21 cellular contexts compared by ENCODE assay signal in the genomic region with DNA sequence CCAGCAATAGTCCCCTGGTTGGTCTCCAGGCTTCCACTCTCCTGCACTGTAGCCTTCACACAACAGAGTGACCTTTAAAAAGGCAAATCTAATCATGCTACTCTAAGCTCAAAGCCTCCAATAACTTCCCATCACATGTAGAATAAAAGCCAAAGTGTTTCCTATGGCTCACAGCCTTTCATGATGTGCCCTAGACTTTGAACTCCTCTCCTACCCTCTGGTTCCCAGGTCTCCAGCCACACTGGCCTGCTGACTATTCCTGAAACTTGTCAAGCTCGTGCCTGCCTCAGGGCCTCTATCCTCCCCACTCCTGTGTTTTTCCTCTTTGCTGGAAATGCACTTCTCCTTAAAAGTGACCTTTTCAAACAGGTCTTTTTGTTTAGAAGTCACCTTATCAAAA. TPM values are rescaled to one million over a fixed set of nuclear protein-coding genes. Genes with fewer than 3 reads are reported as not detected.
DNase-seq lines count a peak whose midpoint lies in the region; ATAC-seq, FAIRE-seq and TF ChIP-seq lines count a peak whose summit lies in the region.
"Had no signal": no experiment of that assay in that cellular context is flagged by ENCODE, and none has a peak within 500 bp of the region (broad histone marks: within the 10 kb centered on the region; RNA-seq: fewer than 3 reads in every experiment).

No MANE protein-coding gene starts in this region.

- H3K4me1 ChIP-seq in Loucy (ENCODE audit: insufficient read depth, low read length, poor library complexity, severe bottlenecking) (peaks cover 27% of the 10 kb centered on the region), hepatocyte (ENCODE audit: insufficient read depth) (peaks cover 7% of the 10 kb centered on the region), small intestine (ENCODE audit: control insufficient read depth in 2 of 2, insufficient read depth in 1 of 2, low read depth in 1 of 2, low read length in 1 of 2) (peaks cover 0 to 1% of the 10 kb centered on the region in 2 donors)

- peak; percentile 26 for DNase-seq in DMS53 (lab: John Stamatoyannopoulos, UW)
- no peak for DNase-seq in DMS53 treated with DMSO at 0.1 percent for 48 hours (lab: John Stamatoyannopoulos, UW; ENCODE audit: unreplicated experiment)
- peak; percentile 51 for DNase-seq in hepatocyte (ENCODE audit: low spot score)
- DNase-seq in small intestine = peak; percentile 61
- no peak for DNase-seq in A172 (ENCODE audit: low spot score)
- no peak for DNase-seq in erythroblast (lab: John Stamatoyannopoulos, UW)
- DNase-seq: 8988T; activated CD4-positive, alpha-beta T cell treated with anti-CD3 and anti-CD28 coated beads, Interleukin-2, amount 50 U/mL, for 4 hours; activated T-cell treated with anti-CD3 and anti-CD28 coated beads, Interleukin-2, amount 50 U/mL, for 1 hour; body of pancreas; GDM1; GOT3; mucosa of descending colon; NCI-H187 treated with DMSO at 0.1 percent for 48 hours; NCI-H524 treated with DMSO at 0.1 percent for 48 hours; pancreas; Peyer's patch; stimulated activated naive CD4-positive, alpha-beta T cell had no signal

- H3K9ac ChIP-seq in Loucy (ENCODE audit: low read depth, low read length, poor library complexity, severe bottlenecking) = no peak overlapping the region

- peak overlapping the region; percentile 42 for H3K4me3 ChIP-seq in Loucy (ENCODE audit: low read length, poor library complexity, severe bottlenecking)
- no peak overlapping the region for H3K4me3 ChIP-seq in hepatocyte
- no peak overlapping the region for H3K4me3 ChIP-seq in small intestine (ENCODE audit: low read depth in 1 of 2, low read length in 2 of 2)
- H3K4me3 ChIP-seq: body of pancreas, mucosa of descending colon, pancreas, Peyer's patch had no signal

- FAIRE-seq in small intestine (lab: Jason Lieb, UNC) = no peak
- FAIRE-seq: pancreas, TTC549 had no signal

- TF ChIP-seq POLR2A in erythroblast (IDR thresholded peaks at IDR 0.05; ENCODE audit: low read length) = no peak

- H3K79me2 ChIP-seq in Loucy (ENCODE audit: insufficient read depth, low read length) (peaks cover 28% of the 10 kb centered on the region; the same call in 1 of the 2 replicates), hepatocyte (peaks cover 73% of the 10 kb centered on the region)

- H3K4me2 ChIP-seq in Loucy (ENCODE audit: low read depth, low read length, poor library complexity, severe bottlenecking) (peak overlapping the region; percentile 76), hepatocyte (peak overlapping the region; percentile 80)

- TF ChIP-seq CTCF in Loucy (conservative IDR thresholded peaks at IDR 0.05; ENCODE audit: low read length) (no peak), hepatocyte (IDR thresholded peaks at IDR 0.05; ENCODE audit: poor library complexity) (no peak)

- H3K27ac ChIP-seq in hepatocyte (peak overlapping the region; percentile 52), small intestine (ENCODE audit: low read depth in 1 of 2, low read length in 1 of 2) (no peak overlapping the region)
- H3K27ac ChIP-seq: pancreas, Peyer's patch had no signal

- H3K27me3 ChIP-seq in Loucy (ENCODE audit: insufficient read depth, low read length, poor library complexity, severe bottlenecking) = no peaks in the 10 kb centered on the region
- no peaks in the 10 kb centered on the region for H3K27me3 ChIP-seq in hepatocyte
- no peaks in the 10 kb centered on the region for H3K27me3 ChIP-seq in small intestine (ENCODE audit: control insufficient read depth in 2 of 2, insufficient read depth in 2 of 2, low read length in 2 of 2)
- H3K27me3 ChIP-seq: body of pancreas, pancreas, Peyer's patch had no signal

- H3K36me3 ChIP-seq in Loucy (ENCODE audit: insufficient read depth, low read length) (no peaks in the 10 kb centered on the region), hepatocyte (replicated peaks; ENCODE audit: insufficient read depth, low read depth) (no peaks in the 10 kb centered on the region), small intestine (ENCODE audit: control insufficient read depth in 2 of 2, insufficient read depth in 2 of 2, low read length in 2 of 2) (no peaks in the 10 kb centered on the region)
- H3K36me3 ChIP-seq: pancreas, Peyer's patch had no signal

- no peaks in the 10 kb centered on the region for H3K9me2 ChIP-seq in Loucy (replicated peaks; ENCODE audit: low read depth, low read length)
- H3K9me2 ChIP-seq in hepatocyte (replicated peaks; ENCODE audit: insufficient read depth) = no peaks in the 10 kb centered on the region

- peaks cover 3% of the 10 kb centered on the region; the same call in 1 of the 2 replicates for H3F3A ChIP-seq in Loucy (ENCODE audit: low read depth)

- 10% methylated on average over 1 of the region's 1 CpG for WGBS in hepatocyte (ENCODE audit: low lambda C conversion rate, missing lambda C conversion rate)
- WGBS in small intestine, 3 donors = 17 to 42% (median 31%) methylated on average over 1 of the region's 1 CpG

- H2AFZ ChIP-seq in Loucy (ENCODE audit: low read length) (no peak overlapping the region), hepatocyte (no peak overlapping the region)

- ATAC-seq in HG02623 (IDR thresholded peaks at IDR 0.05; ENCODE audit: unreplicated experiment) = no peak
- ATAC-seq: body of pancreas, mucosa of descending colon, pancreas had no signal

- H3K9me3 ChIP-seq in Loucy (ENCODE audit: insufficient read depth, low read depth, low read length) (no peaks in the 10 kb centered on the region), hepatocyte (ENCODE audit: low read depth) (no peaks in the 10 kb centered on the region), small intestine (ENCODE audit: control insufficient read depth, low read depth) (no peaks in the 10 kb centered on the region)
- H3K9me3 ChIP-seq: body of pancreas, mucosa of descending colon, pancreas, Peyer's patch had no signal

- H4K20me1 ChIP-seq in Loucy (ENCODE audit: insufficient read depth, low read length, poor library complexity, severe bottlenecking) (peaks cover 9% of the 10 kb centered on the region), hepatocyte (ENCODE audit: insufficient read depth, poor library complexity, severe bottlenecking) (peaks cover 4% of the 10 kb centered on the region)

RNA-seq across cellular contexts. Expression of gene MANBA, which starts 3.1 kb away (rescaled TPM):
- total RNA-seq in hepatocyte = 91.4 and 98.1 TPM in 2 replicates
- polyA plus RNA-seq in hepatocyte (37.5 and 52.0 TPM in 2 replicates), small intestine (10 to 100 TPM in 1 of 3 donors, 1 to 10 TPM in 2; 4.7 to 11.7 (median 4.9) TPM)
- total RNA-seq in A172 (2014; rRNA removed; shearing (Covaris generic)) = 29.9 and 32.8 TPM in 2 replicates

Comparison
In these comparisons a context has a peak if more than half of its experiments do, and no peak if none do; other contexts are left out.
1. DNase-seq: peak in DMS53 (single experiment), hepatocyte (single experiment) and small intestine (single experiment); none in DMS53 treated with DMSO at 0.1 percent for 48 hours (single experiment), A172 (single experiment) and erythroblast (0 of 2).